In genomic region chr16:8589293-8590160, GRCh38 we compare ENCODE assay signal across 11 cellular contexts. TPM values are rescaled to one million over a fixed set of nuclear protein-coding genes. Genes with fewer than 3 reads are reported as not detected.
A peak's percentile ranks its signal among the peaks of the same experiment; 100 is the strongest.
DNase-seq lines count a peak whose midpoint lies in the region; ATAC-seq and TF ChIP-seq lines count a peak whose summit lies in the region.
"Had no signal": no experiment of that assay in that cellular context is flagged by ENCODE, and none has a peak within 500 bp of the region (broad histone marks: within the 10 kb centered on the region; RNA-seq: fewer than 3 reads in every experiment).

No MANE protein-coding gene starts in this region.

- ATAC-seq in activated T-cell treated with anti-CD3 and anti-CD28 coated beads, Interleukin-2, amount 50 U/mL, for 4 hours, result peak; percentile 21 to 27
- ATAC-seq in left lobe of liver, result peak; percentile 66
- ATAC-seq in thoracic aorta (ENCODE audit: insufficient number of reproducible peaks, low FRiP score, low read depth), result no peak

- WGBS in esophagus muscularis mucosa, result 1% methylated on average over 19 of the region's 68 CpGs

- H3K4me1 ChIP-seq in thoracic aorta (ENCODE audit: control insufficient read depth in 1 of 2, low read depth in 2 of 2) (peaks cover 3 to 16% of the 10 kb centered on the region in 2 donors), esophagus muscularis mucosa (peaks cover 11 to 17% (median 16%) of the 10 kb centered on the region in 4 donors), uterus (no peaks in the 10 kb centered on the region)

- no peak for TF ChIP-seq EP300 in esophagus muscularis mucosa (IDR thresholded peaks at IDR 0.05)

- H3K27me3 Mint-ChIP-seq in activated T-cell treated with anti-CD3 and anti-CD28 coated beads, Interleukin-2, amount 50 U/mL, for 4 hours (ENCODE audit: low read depth), result peaks cover 46% of the 10 kb centered on the region
- H3K27me3 Mint-ChIP-seq in brain, result peaks cover 45% of the 10 kb centered on the region

- H3K9me3 Mint-ChIP-seq in activated T-cell treated with anti-CD3 and anti-CD28 coated beads, Interleukin-2, amount 50 U/mL, for 4 hours, result no peaks in the 10 kb centered on the region
- peaks cover 0 to 6% (median 4%) of the 10 kb centered on the region in 5 experiments for H3K9me3 Mint-ChIP-seq in brain

- TF ChIP-seq POLR2A in esophagus muscularis mucosa (IDR thresholded peaks at IDR 0.05; ENCODE audit: low read depth), result no peak
- TF ChIP-seq POLR2A in uterus (IDR thresholded peaks at IDR 0.05), result no peak

- H3K36me3 Mint-ChIP-seq in activated T-cell treated with anti-CD3 and anti-CD28 coated beads, Interleukin-2, amount 50 U/mL, for 4 hours (ENCODE audit: insufficient read depth), result no peaks in the 10 kb centered on the region
- H3K36me3 Mint-ChIP-seq in brain, result no peaks in the 10 kb centered on the region

- peaks cover 8% of the 10 kb centered on the region for H3K27me3 ChIP-seq in thoracic aorta (replicated peaks; ENCODE audit: insufficient read depth)
- peaks cover 0 to 72% (median 24%) of the 10 kb centered on the region in 4 donors for H3K27me3 ChIP-seq in esophagus muscularis mucosa
- peaks cover 6 to 12% of the 10 kb centered on the region in 2 donors for H3K27me3 ChIP-seq in uterus

- no peak overlapping the region for H3K27ac ChIP-seq in thoracic aorta
- H3K27ac ChIP-seq in esophagus muscularis mucosa (replicated peaks in 1 of 4), result no peak overlapping the region
- H3K27ac ChIP-seq in uterus, result no peak overlapping the region
- H3K27ac ChIP-seq: tibial artery, VCaP had no signal

- H3K4me1 Mint-ChIP-seq in activated T-cell treated with anti-CD3 and anti-CD28 coated beads, Interleukin-2, amount 50 U/mL, for 4 hours (ENCODE audit: low read depth), result no peaks in the 10 kb centered on the region
- H3K4me1 Mint-ChIP-seq in brain, result peaks cover 12% of the 10 kb centered on the region

- intact Hi-C loops in esophagus muscularis mucosa (cut with DNase I) (no loop called here), uterus (cut with DNase I; ENCODE audit: low total_unique reads) (no loop called here)

- peak overlapping the region; percentile 54 for H3K4me3 ChIP-seq in thoracic aorta
- H3K4me3 ChIP-seq in esophagus muscularis mucosa, result peak overlapping the region in 2 of 4 donors; percentile 16 to 19
- no peak overlapping the region for H3K4me3 ChIP-seq in uterus

- H3K27ac Mint-ChIP-seq in brain, result no peak overlapping the region

- TF ChIP-seq CTCF in brain (conservative IDR thresholded peaks at IDR 0.05) (peak in 1 of 2 experiments; percentile 14), thoracic aorta (IDR thresholded peaks at IDR 0.05) (no peak), esophagus muscularis mucosa (IDR thresholded peaks at IDR 0.05) (no peak), uterus (IDR thresholded peaks at IDR 0.05) (no peak)

- H3K9me3 ChIP-seq in thoracic aorta (no peaks in the 10 kb centered on the region), esophagus muscularis mucosa (no peaks in the 10 kb centered on the region), uterus (no peaks in the 10 kb centered on the region)
- H3K9me3 ChIP-seq: tibial artery had no signal

- no peak overlapping the region for H3K4me3 Mint-ChIP-seq in activated T-cell treated with anti-CD3 and anti-CD28 coated beads, Interleukin-2, amount 50 U/mL, for 4 hours
- H3K4me3 Mint-ChIP-seq in brain, result peak overlapping the region; percentile 48 to 74 (median 59)

- H3K36me3 ChIP-seq in thoracic aorta, result no peaks in the 10 kb centered on the region
- H3K36me3 ChIP-seq in esophagus muscularis mucosa, result no peaks in the 10 kb centered on the region
- no peaks in the 10 kb centered on the region for H3K36me3 ChIP-seq in uterus
- H3K36me3 ChIP-seq: tibial artery had no signal

- no peak for DNase-seq in activated T-cell treated with anti-CD3 and anti-CD28 coated beads, Interleukin-2, amount 50 U/mL, for 4 hours
- DNase-seq in activated T-cell treated with anti-CD3 and anti-CD28 coated beads for 4 hours, result no peak
- no peak for DNase-seq in left lobe of liver (ENCODE audit: low spot score)
- DNase-seq in thoracic aorta (ENCODE audit: low spot score), result no peak
- no peak for DNase-seq in esophagus muscularis mucosa (ENCODE audit: extremely low spot score)
- no peak for DNase-seq in stimulated activated naive CD4-positive, alpha-beta T cell treated with Interleukin-2 at 50 U/mL for 16 hours (lab: John Stamatoyannopoulos, UW)
- DNase-seq in uterus, result no peak
- DNase-seq: tibial artery had no signal

RNA-seq across cellular contexts. Expression of gene TMEM114, which starts 0.8 kb away (rescaled TPM):
- total RNA-seq in activated T-cell treated with anti-CD3 and anti-CD28 coated beads, Interleukin-2, amount 50 U/mL, for 4 hours, result not detected
- not detected for polyA plus RNA-seq in brain (ENCODE audit: insufficient read depth, low read depth, low replicate concordance)
- not detected for total RNA-seq in left lobe of liver
- not detected for total RNA-seq in thoracic aorta
- not detected for total RNA-seq in esophagus muscularis mucosa
- not detected for total RNA-seq in uterus
- polyA plus RNA-seq: adipose tissue had no signal

RNA-seq across cellular contexts. Expression of gene METTL22, which starts 32.0 kb away (rescaled TPM):
- total RNA-seq in activated T-cell treated with anti-CD3 and anti-CD28 coated beads, Interleukin-2, amount 50 U/mL, for 4 hours, result 10 to 100 TPM; 18.7 to 20.0 (median 19.1) TPM
- polyA plus RNA-seq in brain (ENCODE audit: insufficient read depth, low read depth, low replicate concordance), result 16.3 TPM
- total RNA-seq in left lobe of liver (14.9 TPM), thoracic aorta (10 to 100 TPM; 19.6 to 34.6 TPM), esophagus muscularis mucosa (10 to 100 TPM; 22.5 to 24.5 (median 23.4) TPM), uterus (10 to 100 TPM; 20.2 to 70.3 (median 45.4) TPM)
